8 cellular contexts compared by ENCODE assay signal in the genomic region with DNA sequence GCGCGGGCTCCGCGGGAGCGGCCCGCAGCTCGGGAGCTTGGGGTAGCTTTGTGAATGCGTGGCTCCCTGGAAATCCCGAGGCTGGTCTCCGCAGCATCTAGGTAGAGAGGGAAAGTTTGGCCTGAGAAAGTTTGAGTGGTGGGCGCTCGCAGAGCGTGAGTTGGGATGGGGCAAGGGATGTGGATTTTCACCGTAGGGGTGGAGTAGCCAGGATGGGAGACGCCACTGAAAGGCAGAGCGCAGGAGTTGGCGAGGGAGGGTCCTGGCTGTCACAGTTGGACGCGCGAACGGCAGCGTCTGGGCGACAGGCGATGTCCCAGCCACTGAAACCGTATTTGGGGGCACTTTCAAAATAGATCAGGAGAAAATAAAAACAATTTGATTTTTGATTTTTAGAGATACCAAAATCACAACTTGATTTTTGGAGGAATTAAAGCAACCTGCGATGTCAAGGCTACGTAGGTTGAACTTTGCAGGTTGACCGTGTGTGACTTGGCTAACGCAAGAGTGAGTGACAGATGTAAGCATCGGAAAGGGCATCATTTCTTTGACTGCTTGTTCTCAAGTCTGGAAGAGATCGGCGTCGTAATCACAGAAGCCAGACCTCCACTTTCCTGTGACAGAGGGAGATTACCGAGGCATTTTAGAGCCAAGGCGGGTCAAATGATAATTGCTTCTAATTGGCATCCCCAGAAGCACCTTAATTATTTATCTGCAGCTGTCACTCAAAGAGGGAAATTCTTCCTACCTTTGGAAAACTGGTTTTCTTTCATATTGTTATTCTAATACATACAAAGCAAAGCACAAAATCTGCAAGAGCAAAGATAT. TPM values are rescaled to one million over a fixed set of nuclear protein-coding genes. Genes with fewer than 3 reads are reported as not detected.
DNase-seq lines count a peak whose midpoint lies in the region; ATAC-seq and TF ChIP-seq lines count a peak whose summit lies in the region.

No MANE protein-coding gene starts in this region.

- no peak for TF ChIP-seq POLR2A in sigmoid colon (IDR thresholded peaks at IDR 0.05)

- no peak overlapping the region for H3K27ac ChIP-seq in AG04450 (ENCODE audit: low read depth, low read length)
- peak overlapping the region; percentile 64 for H3K27ac ChIP-seq in HUES48 (ENCODE audit: low read depth, low read length)
- H3K27ac ChIP-seq in left ventricle myocardium inferior (replicated peaks) = peak overlapping the region; percentile 95
- peak overlapping the region; percentile 86 to 89 (median 88) for H3K27ac ChIP-seq in sigmoid colon

- no peak for ATAC-seq in GM21515 (IDR thresholded peaks at IDR 0.05; ENCODE audit: unreplicated experiment)

- peaks cover 80% of the 10 kb centered on the region for H3K27me3 Mint-ChIP-seq in activated CD4-positive, alpha-beta memory T cell treated with anti-CD3 and anti-CD28 coated beads, Interleukin-2, amount 10 ng/mL, durations not matched to agents 7 days and 5 days

- H3K9me3 Mint-ChIP-seq in activated CD4-positive, alpha-beta memory T cell treated with anti-CD3 and anti-CD28 coated beads, Interleukin-2, amount 10 ng/mL, durations not matched to agents 7 days and 5 days = no peaks in the 10 kb centered on the region

- H3K4me3 Mint-ChIP-seq in activated CD4-positive, alpha-beta memory T cell treated with anti-CD3 and anti-CD28 coated beads, Interleukin-2, amount 10 ng/mL, durations not matched to agents 7 days and 5 days = peak overlapping the region; percentile 75

- H3K9ac ChIP-seq in HUES48 (ENCODE audit: low read depth, low read length) = no peak overlapping the region; the same call in 1 of the 2 replicates

- H3K27me3 ChIP-seq in AG04450 (ENCODE audit: control insufficient read depth, insufficient read depth, low read length) (peaks cover 54% of the 10 kb centered on the region), HUES48 (ENCODE audit: control insufficient read depth, insufficient read depth, low read length) (peaks cover 32% of the 10 kb centered on the region), left ventricle myocardium inferior (ENCODE audit: low read depth) (peaks cover 15% of the 10 kb centered on the region), sigmoid colon (peaks cover 0 to 44% (median 0%) of the 10 kb centered on the region in 3 donors)

- H3K4me3 ChIP-seq in AG04450 (ENCODE audit: low read depth, low read length) = peak overlapping the region; percentile 59
- H3K4me3 ChIP-seq in HUES48 (ENCODE audit: low read depth, low read length) = peak overlapping the region; percentile 73
- H3K4me3 ChIP-seq in left ventricle myocardium inferior = peak overlapping the region; percentile 79
- H3K4me3 ChIP-seq in sigmoid colon = peak overlapping the region; percentile 53 to 74 (median 70)

- CTCF ChIA-PET in AG04450 (lab: Charles Lee) = interaction anchor here (1.1 to 2.6 kb wide), 3 partner anchors 10 to 439 kb away, joined by 3 to 27 read pairs (median 17); no protein-coding TSS in a partner anchor
- CTCF ChIA-PET in activated CD4-positive, alpha-beta memory T cell treated with anti-CD3 and anti-CD28 coated beads, Interleukin-2, amount 10 ng/mL, durations not matched to agents 7 days and 5 days (lab: Charles Lee) = interaction anchor here (1.7 to 20.5 kb wide), 3 partner anchors 12 to 438 kb away, joined by 6 to 194 read pairs (median 8); a partner anchor contains a TSS

- peak overlapping the region; percentile 34 for H3K27ac Mint-ChIP-seq in activated CD4-positive, alpha-beta memory T cell treated with anti-CD3 and anti-CD28 coated beads, Interleukin-2, amount 10 ng/mL, durations not matched to agents 7 days and 5 days

- TF ChIP-seq CTCF in AG04450 (IDR thresholded peaks at IDR 0.05; ENCODE audit: low read depth, low read length) (no peak), left ventricle myocardium inferior (IDR thresholded peaks at IDR 0.05; ENCODE audit: borderline replicate concordance) (no peak), sigmoid colon (IDR thresholded peaks at IDR 0.05) (no peak)

- no peaks in the 10 kb centered on the region for H3K36me3 Mint-ChIP-seq in activated CD4-positive, alpha-beta memory T cell treated with anti-CD3 and anti-CD28 coated beads, Interleukin-2, amount 10 ng/mL, durations not matched to agents 7 days and 5 days (ENCODE audit: low read depth)

- H3K9me3 ChIP-seq in AG04450 (ENCODE audit: control insufficient read depth, insufficient read depth, low read length) (no peaks in the 10 kb centered on the region; the same call in 1 of the 2 replicates), HUES48 (ENCODE audit: control insufficient read depth, insufficient read depth, low read length) (no peaks in the 10 kb centered on the region), left ventricle myocardium inferior (replicated peaks) (no peaks in the 10 kb centered on the region), sigmoid colon (no peaks in the 10 kb centered on the region)

- no peak for DNase-seq in AG04450 (ENCODE audit: low read depth, low spot score)
- no peak for DNase-seq in activated CD4-positive, alpha-beta memory T cell treated with anti-CD3 and anti-CD28 coated beads, Interleukin-2, amount 10 ng/mL, durations not matched to agents 7 days and 5 days
- peak; percentile 40 for DNase-seq in left ventricle myocardium inferior
- no peak for DNase-seq in sigmoid colon
- no peak for DNase-seq in NCI-H2196 treated with DMSO at 0.1 percent for 48 hours (lab: John Stamatoyannopoulos, UW; ENCODE audit: unreplicated experiment)
- no peak for DNase-seq in NCI-H2196 (lab: John Stamatoyannopoulos, UW; ENCODE audit: unreplicated experiment)

- TF ChIP-seq EP300 in sigmoid colon (IDR thresholded peaks at IDR 0.05) = no peak

- intact Hi-C loops in left ventricle myocardium inferior (cut with micrococcal nuclease) = loop anchor here (5.0 kb wide), 1 partner anchor 438 kb away; no protein-coding TSS in a partner anchor
- intact Hi-C loops in sigmoid colon (cut with DNase I) = loop anchor here (2.0 to 10.0 kb wide), 4 partner anchors 31 to 595 kb away; a partner anchor contains a TSS

- H3K4me1 ChIP-seq in HUES48 (ENCODE audit: control insufficient read depth, insufficient read depth, low read length) (peaks cover 60% of the 10 kb centered on the region), left ventricle myocardium inferior (peaks cover 52% of the 10 kb centered on the region), sigmoid colon (peaks cover 0 to 33% (median 21%) of the 10 kb centered on the region in 4 donors)

- H3K4me1 Mint-ChIP-seq in activated CD4-positive, alpha-beta memory T cell treated with anti-CD3 and anti-CD28 coated beads, Interleukin-2, amount 10 ng/mL, durations not matched to agents 7 days and 5 days = peaks cover 38% of the 10 kb centered on the region

- POLR2A ChIA-PET in AG04450 (lab: Yijun Ruan, JAX) = no interaction called here
- POLR2A ChIA-PET in activated CD4-positive, alpha-beta memory T cell treated with anti-CD3 and anti-CD28 coated beads, Interleukin-2, amount 10 ng/mL, durations not matched to agents 7 days and 5 days (lab: Charles Lee) = no interaction called here

- H3K36me3 ChIP-seq in HUES48 (ENCODE audit: control insufficient read depth, insufficient read depth, low read length) = peaks cover 14% of the 10 kb centered on the region
- H3K36me3 ChIP-seq in left ventricle myocardium inferior = peaks cover 6% of the 10 kb centered on the region
- peaks cover 0 to 4% (median 0%) of the 10 kb centered on the region in 4 donors for H3K36me3 ChIP-seq in sigmoid colon

- WGBS in sigmoid colon, 2 donors = 2 to 3% methylated on average over 35 of the region's 35 CpGs

RNA-seq across cellular contexts. Expression of a gene that starts 0.6 kb away (rescaled TPM):
- polyA plus RNA-seq in AG04450 (2011; rRNA removed) = not detected in 2 replicates
- polyA minus RNA-seq in AG04450 (2011; rRNA and poly(A)+ RNA removed) = not detected in 2 replicates
- not detected for total RNA-seq in activated CD4-positive, alpha-beta memory T cell treated with anti-CD3 and anti-CD28 coated beads, Interleukin-2, amount 10 ng/mL, durations not matched to agents 7 days and 5 days
- 25.6 TPM for total RNA-seq in left ventricle myocardium inferior
- 1 to 10 TPM; 1.3 to 3.9 (median 2.1) TPM for total RNA-seq in sigmoid colon
- 1 to 10 TPM in 1 of 3 donors, not detected in 2; 1.2 TPM for polyA plus RNA-seq in sigmoid colon

RNA-seq across cellular contexts. Expression of a gene that starts 40.7 kb away (rescaled TPM):
- polyA plus RNA-seq in AG04450 (2011; rRNA removed) = 21.1 and 21.5 TPM in 2 replicates
- polyA minus RNA-seq in AG04450 (2011; rRNA and poly(A)+ RNA removed) = 54.3 and 55.6 TPM in 2 replicates
- 10 to 100 TPM; 45.2 to 49.9 TPM for total RNA-seq in activated CD4-positive, alpha-beta memory T cell treated with anti-CD3 and anti-CD28 coated beads, Interleukin-2, amount 10 ng/mL, durations not matched to agents 7 days and 5 days
- total RNA-seq in left ventricle myocardium inferior = 10.3 TPM
- total RNA-seq in sigmoid colon = 10 to 100 TPM; 21.3 to 28.6 (median 26.3) TPM
- 10 to 100 TPM; 15.6 to 48.3 (median 39.6) TPM for polyA plus RNA-seq in sigmoid colon
